In the genomic region with DNA sequence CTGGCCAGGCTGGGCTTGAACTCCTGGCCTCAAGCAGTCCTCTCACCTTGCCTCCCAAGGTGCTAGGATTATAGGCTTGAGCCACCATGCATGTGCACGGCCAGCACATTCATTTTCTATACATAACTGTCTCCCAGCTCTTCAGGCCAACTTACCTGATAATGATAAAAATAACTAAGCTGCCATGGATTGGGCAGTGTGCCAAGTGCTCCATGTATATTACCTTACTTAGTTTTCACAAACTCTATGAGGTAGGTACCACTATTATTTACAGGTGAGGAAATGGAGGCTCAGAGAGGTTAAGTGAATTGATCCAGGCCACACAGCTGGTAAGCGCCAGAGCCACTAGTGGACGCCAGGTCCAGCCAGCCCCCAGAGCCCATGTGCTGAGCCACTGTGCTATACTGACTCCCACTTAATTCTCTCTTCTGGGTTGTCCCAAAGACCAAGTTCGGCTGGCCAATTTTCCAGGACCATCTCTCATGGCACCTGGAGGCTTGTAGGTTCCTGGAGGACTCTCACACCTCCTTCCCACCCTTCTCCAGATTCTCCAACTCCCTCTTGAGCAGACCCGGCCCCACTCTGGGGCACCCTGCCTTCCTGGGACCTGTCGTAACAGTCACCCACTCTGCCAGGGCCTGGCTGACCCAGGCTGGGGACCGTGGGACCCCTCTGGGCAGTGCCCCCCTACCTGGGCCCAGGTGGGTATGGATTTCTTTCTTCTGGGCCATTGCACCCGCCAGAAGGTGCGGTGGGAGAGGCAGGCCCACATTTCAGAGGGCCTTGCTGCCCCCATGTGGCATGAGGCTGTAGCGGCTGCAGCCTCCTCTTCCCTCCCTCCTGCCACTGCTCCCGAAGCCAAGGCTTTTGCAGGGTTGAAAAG, we compare ENCODE assay signal across 8 cellular contexts. TPM values are rescaled to one million over a fixed set of nuclear protein-coding genes. Genes with fewer than 3 reads are reported as not detected.
DNase-seq lines count a peak whose midpoint lies in the region; ATAC-seq and TF ChIP-seq lines count a peak whose summit lies in the region.

No MANE protein-coding gene starts in this region.

- H3K4me1 Mint-ChIP-seq in naive thymus-derived CD8-positive, alpha-beta T cell, result peaks cover 3 to 12% (median 6%) of the 10 kb centered on the region in 4 donors

- no peak overlapping the region for H3K4me3 ChIP-seq in epithelial cell of esophagus (ENCODE audit: low read length)

- no peaks in the 10 kb centered on the region for H3K36me3 Mint-ChIP-seq in naive thymus-derived CD8-positive, alpha-beta T cell

- H3K4me3 Mint-ChIP-seq in naive thymus-derived CD8-positive, alpha-beta T cell, result no peak overlapping the region

- DNase-seq in DMS153 (lab: John Stamatoyannopoulos, UW) (peak; percentile 49), NCI-H82 treated with DMSO at 0.1 percent for 48 hours (lab: John Stamatoyannopoulos, UW; ENCODE audit: unreplicated experiment) (peak; percentile 31), epithelial cell of esophagus (ENCODE audit: low read depth) (peak; percentile 73), substantia nigra (lab: John Stamatoyannopoulos, UW) (peak in 42 of 49 donors; percentile 7 to 82 (median 54))
- peak; percentile 73 for DNase-seq in activated CD8-positive, alpha-beta memory T cell treated with anti-CD3 and anti-CD28 coated beads, Interleukin-2, amount 50 U/mL, for 48 hours
- peak; percentile 14 to 73 (median 45) for DNase-seq in naive thymus-derived CD8-positive, alpha-beta T cell

- H3K9me3 Mint-ChIP-seq in naive thymus-derived CD8-positive, alpha-beta T cell, result no peaks in the 10 kb centered on the region

- POLR2A ChIA-PET in naive thymus-derived CD8-positive, alpha-beta T cell (lab: Charles Lee), result interaction anchor here (1.8 to 2.9 kb wide), 2 partner anchors 40 to 155 kb away, joined by 6 to 7 read pairs; no protein-coding TSS in a partner anchor

- peak overlapping the region in 1 of 10 donors; percentile 23 for H3K27ac Mint-ChIP-seq in naive thymus-derived CD8-positive, alpha-beta T cell

- H3K27ac ChIP-seq in substantia nigra (ENCODE audit: low read depth, low read length, poor library complexity, severe bottlenecking), result no peak overlapping the region

- peaks cover 0 to 27% (median 4%) of the 10 kb centered on the region in 5 donors for H3K27me3 Mint-ChIP-seq in naive thymus-derived CD8-positive, alpha-beta T cell

- TF ChIP-seq CTCF in epithelial cell of esophagus (IDR thresholded peaks at IDR 0.05; ENCODE audit: insufficient read depth, low read depth, low read length, missing control alignments), result peak; percentile 96

- ATAC-seq in HG03558 (IDR thresholded peaks at IDR 0.05; ENCODE audit: extremely low read depth, unreplicated experiment) (peak; percentile 59), GM21786 (IDR thresholded peaks at IDR 0.05; ENCODE audit: unreplicated experiment) (no peak)
- peak; percentile 76 for ATAC-seq in naive thymus-derived CD8-positive, alpha-beta T cell

RNA-seq across cellular contexts. Expression of gene CIPC, which starts 30.2 kb away (rescaled TPM):
- total RNA-seq in naive thymus-derived CD8-positive, alpha-beta T cell, result 10 to 100 TPM; 11.3 to 12.8 TPM
- polyA plus RNA-seq in naive thymus-derived CD8-positive, alpha-beta T cell, result 1 to 10 TPM; 4.4 to 7.7 (median 4.7) TPM

RNA-seq across cellular contexts. Expression of gene IRF2BPL, which starts 39.4 kb away (rescaled TPM):
- 10 to 100 TPM; 24.6 to 26.5 TPM for total RNA-seq in naive thymus-derived CD8-positive, alpha-beta T cell
- 1 to 10 TPM; 1.9 to 3.3 (median 3.2) TPM for polyA plus RNA-seq in naive thymus-derived CD8-positive, alpha-beta T cell
